Comparison of ENCODE assay signal across 1 cellular context in the genomic region with DNA sequence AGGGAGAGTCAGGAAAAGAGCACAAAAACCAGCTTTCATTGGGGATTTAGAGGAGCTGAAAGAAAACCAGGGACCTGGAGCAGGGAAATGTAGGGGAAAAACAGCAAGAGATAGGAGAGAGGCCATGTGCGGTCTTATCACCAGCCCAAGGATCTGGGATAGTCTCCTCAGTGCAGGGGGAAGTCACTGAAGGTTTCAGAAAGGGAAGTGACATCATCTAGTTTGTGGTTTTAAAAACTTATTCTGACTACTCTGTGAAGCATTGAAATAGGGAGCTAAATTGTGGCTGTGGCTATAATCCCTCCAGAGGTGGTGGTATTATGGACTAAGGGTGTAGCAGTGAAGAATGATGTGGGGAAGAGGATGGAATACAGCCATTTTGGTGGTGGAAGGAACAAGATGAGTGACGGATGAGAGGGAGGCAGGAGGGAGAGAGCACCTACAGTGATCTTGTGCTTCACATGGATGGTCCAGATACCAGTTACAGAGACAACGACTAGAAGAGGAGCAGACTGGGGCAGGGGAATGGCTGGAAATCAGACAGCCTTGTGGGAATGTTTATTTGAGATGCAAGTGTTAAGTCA.
TF ChIP-seq lines count a peak whose summit lies in the region.

No MANE protein-coding gene starts in this region.

TF ChIP-seq in K562, 482 proteins besides CTCF, POLR2A, EP300 and RAD21 (continued from another document and continues in another):
- TF ChIP-seq, protein P1, sequence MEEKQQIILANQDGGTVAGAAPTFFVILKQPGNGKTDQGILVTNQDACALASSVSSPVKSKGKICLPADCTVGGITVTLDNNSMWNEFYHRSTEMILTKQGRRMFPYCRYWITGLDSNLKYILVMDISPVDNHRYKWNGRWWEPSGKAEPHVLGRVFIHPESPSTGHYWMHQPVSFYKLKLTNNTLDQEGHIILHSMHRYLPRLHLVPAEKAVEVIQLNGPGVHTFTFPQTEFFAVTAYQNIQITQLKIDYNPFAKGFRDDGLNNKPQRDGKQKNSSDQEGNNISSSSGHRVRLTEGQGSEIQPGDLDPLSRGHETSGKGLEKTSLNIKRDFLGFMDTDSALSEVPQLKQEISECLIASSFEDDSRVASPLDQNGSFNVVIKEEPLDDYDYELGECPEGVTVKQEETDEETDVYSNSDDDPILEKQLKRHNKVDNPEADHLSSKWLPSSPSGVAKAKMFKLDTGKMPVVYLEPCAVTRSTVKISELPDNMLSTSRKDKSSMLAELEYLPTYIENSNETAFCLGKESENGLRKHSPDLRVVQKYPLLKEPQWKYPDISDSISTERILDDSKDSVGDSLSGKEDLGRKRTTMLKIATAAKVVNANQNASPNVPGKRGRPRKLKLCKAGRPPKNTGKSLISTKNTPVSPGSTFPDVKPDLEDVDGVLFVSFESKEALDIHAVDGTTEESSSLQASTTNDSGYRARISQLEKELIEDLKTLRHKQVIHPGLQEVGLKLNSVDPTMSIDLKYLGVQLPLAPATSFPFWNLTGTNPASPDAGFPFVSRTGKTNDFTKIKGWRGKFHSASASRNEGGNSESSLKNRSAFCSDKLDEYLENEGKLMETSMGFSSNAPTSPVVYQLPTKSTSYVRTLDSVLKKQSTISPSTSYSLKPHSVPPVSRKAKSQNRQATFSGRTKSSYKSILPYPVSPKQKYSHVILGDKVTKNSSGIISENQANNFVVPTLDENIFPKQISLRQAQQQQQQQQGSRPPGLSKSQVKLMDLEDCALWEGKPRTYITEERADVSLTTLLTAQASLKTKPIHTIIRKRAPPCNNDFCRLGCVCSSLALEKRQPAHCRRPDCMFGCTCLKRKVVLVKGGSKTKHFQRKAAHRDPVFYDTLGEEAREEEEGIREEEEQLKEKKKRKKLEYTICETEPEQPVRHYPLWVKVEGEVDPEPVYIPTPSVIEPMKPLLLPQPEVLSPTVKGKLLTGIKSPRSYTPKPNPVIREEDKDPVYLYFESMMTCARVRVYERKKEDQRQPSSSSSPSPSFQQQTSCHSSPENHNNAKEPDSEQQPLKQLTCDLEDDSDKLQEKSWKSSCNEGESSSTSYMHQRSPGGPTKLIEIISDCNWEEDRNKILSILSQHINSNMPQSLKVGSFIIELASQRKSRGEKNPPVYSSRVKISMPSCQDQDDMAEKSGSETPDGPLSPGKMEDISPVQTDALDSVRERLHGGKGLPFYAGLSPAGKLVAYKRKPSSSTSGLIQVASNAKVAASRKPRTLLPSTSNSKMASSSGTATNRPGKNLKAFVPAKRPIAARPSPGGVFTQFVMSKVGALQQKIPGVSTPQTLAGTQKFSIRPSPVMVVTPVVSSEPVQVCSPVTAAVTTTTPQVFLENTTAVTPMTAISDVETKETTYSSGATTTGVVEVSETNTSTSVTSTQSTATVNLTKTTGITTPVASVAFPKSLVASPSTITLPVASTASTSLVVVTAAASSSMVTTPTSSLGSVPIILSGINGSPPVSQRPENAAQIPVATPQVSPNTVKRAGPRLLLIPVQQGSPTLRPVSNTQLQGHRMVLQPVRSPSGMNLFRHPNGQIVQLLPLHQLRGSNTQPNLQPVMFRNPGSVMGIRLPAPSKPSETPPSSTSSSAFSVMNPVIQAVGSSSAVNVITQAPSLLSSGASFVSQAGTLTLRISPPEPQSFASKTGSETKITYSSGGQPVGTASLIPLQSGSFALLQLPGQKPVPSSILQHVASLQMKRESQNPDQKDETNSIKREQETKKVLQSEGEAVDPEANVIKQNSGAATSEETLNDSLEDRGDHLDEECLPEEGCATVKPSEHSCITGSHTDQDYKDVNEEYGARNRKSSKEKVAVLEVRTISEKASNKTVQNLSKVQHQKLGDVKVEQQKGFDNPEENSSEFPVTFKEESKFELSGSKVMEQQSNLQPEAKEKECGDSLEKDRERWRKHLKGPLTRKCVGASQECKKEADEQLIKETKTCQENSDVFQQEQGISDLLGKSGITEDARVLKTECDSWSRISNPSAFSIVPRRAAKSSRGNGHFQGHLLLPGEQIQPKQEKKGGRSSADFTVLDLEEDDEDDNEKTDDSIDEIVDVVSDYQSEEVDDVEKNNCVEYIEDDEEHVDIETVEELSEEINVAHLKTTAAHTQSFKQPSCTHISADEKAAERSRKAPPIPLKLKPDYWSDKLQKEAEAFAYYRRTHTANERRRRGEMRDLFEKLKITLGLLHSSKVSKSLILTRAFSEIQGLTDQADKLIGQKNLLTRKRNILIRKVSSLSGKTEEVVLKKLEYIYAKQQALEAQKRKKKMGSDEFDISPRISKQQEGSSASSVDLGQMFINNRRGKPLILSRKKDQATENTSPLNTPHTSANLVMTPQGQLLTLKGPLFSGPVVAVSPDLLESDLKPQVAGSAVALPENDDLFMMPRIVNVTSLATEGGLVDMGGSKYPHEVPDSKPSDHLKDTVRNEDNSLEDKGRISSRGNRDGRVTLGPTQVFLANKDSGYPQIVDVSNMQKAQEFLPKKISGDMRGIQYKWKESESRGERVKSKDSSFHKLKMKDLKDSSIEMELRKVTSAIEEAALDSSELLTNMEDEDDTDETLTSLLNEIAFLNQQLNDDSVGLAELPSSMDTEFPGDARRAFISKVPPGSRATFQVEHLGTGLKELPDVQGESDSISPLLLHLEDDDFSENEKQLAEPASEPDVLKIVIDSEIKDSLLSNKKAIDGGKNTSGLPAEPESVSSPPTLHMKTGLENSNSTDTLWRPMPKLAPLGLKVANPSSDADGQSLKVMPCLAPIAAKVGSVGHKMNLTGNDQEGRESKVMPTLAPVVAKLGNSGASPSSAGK (IDR thresholded peaks at IDR 0.05) = 0 out of 2 replicates have a peak, but pooled peaks have one; percentile 33
- TF ChIP-seq, protein P2, sequence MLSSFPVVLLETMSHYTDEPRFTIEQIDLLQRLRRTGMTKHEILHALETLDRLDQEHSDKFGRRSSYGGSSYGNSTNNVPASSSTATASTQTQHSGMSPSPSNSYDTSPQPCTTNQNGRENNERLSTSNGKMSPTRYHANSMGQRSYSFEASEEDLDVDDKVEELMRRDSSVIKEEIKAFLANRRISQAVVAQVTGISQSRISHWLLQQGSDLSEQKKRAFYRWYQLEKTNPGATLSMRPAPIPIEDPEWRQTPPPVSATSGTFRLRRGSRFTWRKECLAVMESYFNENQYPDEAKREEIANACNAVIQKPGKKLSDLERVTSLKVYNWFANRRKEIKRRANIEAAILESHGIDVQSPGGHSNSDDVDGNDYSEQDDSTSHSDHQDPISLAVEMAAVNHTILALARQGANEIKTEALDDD (IDR thresholded peaks at IDR 0.05) = no peak
- TF ChIP-seq, protein P3, sequence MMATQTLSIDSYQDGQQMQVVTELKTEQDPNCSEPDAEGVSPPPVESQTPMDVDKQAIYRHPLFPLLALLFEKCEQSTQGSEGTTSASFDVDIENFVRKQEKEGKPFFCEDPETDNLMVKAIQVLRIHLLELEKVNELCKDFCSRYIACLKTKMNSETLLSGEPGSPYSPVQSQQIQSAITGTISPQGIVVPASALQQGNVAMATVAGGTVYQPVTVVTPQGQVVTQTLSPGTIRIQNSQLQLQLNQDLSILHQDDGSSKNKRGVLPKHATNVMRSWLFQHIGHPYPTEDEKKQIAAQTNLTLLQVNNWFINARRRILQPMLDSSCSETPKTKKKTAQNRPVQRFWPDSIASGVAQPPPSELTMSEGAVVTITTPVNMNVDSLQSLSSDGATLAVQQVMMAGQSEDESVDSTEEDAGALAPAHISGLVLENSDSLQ (IDR thresholded peaks at IDR 0.05) = peak; percentile 67; the same call in 1 of the 2 replicates
- TF ChIP-seq ZNF311 (CRISPR knock-in tag; IDR thresholded peaks at IDR 0.05) (no peak), ZKSCAN8 (CRISPR knock-in tag; IDR thresholded peaks at IDR 0.05) (no peak), RBBP5 (IDR thresholded peaks at IDR 0.05; ENCODE audit: borderline replicate concordance, insufficient read depth, low read length, poor library complexity, severe bottlenecking) (peak; percentile 38), EHMT2 (IDR thresholded peaks at IDR 0.05) (no peak), DMBX1 (CRISPR knock-in tag; IDR thresholded peaks at IDR 0.05; ENCODE audit: borderline replicate concordance) (no peak), CBFA2T3 (IDR thresholded peaks at IDR 0.05) (no peak), JUN (IDR thresholded peaks at IDR 0.05; ENCODE audit: borderline replicate concordance, low read depth, low read length) (peak; percentile 27; the same call in 1 of the 2 replicates), JUN (CRISPR knock-in tag; IDR thresholded peaks at IDR 0.05; ENCODE audit: borderline replicate concordance) (no peak), BRD9 (IDR thresholded peaks at IDR 0.05; ENCODE audit: low read depth, partially characterized antibody) (no peak), FUS (optimal IDR thresholded peaks at IDR 0.05; ENCODE audit: low read depth, low read length) (no peak), IRF2 (CRISPR knock-in tag; IDR thresholded peaks at IDR 0.05) (no peak), ZNF3 (CRISPR knock-in tag; IDR thresholded peaks at IDR 0.05) (no peak), ZNF165 (CRISPR knock-in tag; IDR thresholded peaks at IDR 0.05; ENCODE audit: borderline replicate concordance) (no peak), CTBP1 (IDR thresholded peaks at IDR 0.05; ENCODE audit: borderline replicate concordance) (peak; percentile 25; the same call in 1 of the 2 replicates), L3MBTL2 (IDR thresholded peaks at IDR 0.05) (peak; percentile 64)
- TF ChIP-seq, protein P4, sequence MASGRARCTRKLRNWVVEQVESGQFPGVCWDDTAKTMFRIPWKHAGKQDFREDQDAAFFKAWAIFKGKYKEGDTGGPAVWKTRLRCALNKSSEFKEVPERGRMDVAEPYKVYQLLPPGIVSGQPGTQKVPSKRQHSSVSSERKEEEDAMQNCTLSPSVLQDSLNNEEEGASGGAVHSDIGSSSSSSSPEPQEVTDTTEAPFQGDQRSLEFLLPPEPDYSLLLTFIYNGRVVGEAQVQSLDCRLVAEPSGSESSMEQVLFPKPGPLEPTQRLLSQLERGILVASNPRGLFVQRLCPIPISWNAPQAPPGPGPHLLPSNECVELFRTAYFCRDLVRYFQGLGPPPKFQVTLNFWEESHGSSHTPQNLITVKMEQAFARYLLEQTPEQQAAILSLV (tag; IDR thresholded peaks at IDR 0.05) = no peak
- TF ChIP-seq, protein P5, sequence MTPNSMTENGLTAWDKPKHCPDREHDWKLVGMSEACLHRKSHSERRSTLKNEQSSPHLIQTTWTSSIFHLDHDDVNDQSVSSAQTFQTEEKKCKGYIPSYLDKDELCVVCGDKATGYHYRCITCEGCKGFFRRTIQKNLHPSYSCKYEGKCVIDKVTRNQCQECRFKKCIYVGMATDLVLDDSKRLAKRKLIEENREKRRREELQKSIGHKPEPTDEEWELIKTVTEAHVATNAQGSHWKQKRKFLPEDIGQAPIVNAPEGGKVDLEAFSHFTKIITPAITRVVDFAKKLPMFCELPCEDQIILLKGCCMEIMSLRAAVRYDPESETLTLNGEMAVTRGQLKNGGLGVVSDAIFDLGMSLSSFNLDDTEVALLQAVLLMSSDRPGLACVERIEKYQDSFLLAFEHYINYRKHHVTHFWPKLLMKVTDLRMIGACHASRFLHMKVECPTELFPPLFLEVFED (CRISPR knock-in tag; conservative IDR thresholded peaks at IDR 0.05) = no peak
- TF ChIP-seq, protein P6, sequence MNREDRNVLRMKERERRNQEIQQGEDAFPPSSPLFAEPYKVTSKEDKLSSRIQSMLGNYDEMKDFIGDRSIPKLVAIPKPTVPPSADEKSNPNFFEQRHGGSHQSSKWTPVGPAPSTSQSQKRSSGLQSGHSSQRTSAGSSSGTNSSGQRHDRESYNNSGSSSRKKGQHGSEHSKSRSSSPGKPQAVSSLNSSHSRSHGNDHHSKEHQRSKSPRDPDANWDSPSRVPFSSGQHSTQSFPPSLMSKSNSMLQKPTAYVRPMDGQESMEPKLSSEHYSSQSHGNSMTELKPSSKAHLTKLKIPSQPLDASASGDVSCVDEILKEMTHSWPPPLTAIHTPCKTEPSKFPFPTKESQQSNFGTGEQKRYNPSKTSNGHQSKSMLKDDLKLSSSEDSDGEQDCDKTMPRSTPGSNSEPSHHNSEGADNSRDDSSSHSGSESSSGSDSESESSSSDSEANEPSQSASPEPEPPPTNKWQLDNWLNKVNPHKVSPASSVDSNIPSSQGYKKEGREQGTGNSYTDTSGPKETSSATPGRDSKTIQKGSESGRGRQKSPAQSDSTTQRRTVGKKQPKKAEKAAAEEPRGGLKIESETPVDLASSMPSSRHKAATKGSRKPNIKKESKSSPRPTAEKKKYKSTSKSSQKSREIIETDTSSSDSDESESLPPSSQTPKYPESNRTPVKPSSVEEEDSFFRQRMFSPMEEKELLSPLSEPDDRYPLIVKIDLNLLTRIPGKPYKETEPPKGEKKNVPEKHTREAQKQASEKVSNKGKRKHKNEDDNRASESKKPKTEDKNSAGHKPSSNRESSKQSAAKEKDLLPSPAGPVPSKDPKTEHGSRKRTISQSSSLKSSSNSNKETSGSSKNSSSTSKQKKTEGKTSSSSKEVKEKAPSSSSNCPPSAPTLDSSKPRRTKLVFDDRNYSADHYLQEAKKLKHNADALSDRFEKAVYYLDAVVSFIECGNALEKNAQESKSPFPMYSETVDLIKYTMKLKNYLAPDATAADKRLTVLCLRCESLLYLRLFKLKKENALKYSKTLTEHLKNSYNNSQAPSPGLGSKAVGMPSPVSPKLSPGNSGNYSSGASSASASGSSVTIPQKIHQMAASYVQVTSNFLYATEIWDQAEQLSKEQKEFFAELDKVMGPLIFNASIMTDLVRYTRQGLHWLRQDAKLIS (CRISPR knock-in tag; IDR thresholded peaks at IDR 0.05) = no peak
- TF ChIP-seq, protein P7, sequence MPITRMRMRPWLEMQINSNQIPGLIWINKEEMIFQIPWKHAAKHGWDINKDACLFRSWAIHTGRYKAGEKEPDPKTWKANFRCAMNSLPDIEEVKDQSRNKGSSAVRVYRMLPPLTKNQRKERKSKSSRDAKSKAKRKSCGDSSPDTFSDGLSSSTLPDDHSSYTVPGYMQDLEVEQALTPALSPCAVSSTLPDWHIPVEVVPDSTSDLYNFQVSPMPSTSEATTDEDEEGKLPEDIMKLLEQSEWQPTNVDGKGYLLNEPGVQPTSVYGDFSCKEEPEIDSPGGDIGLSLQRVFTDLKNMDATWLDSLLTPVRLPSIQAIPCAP (CRISPR knock-in tag; IDR thresholded peaks at IDR 0.05; ENCODE audit: borderline replicate concordance) = no peak
- TF ChIP-seq, protein P8, sequence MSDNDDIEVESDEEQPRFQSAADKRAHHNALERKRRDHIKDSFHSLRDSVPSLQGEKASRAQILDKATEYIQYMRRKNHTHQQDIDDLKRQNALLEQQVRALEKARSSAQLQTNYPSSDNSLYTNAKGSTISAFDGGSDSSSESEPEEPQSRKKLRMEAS (CRISPR knock-in tag; IDR thresholded peaks at IDR 0.05) = peak; percentile 26; the same call in 1 of the 2 replicates
- TF ChIP-seq, protein P9, sequence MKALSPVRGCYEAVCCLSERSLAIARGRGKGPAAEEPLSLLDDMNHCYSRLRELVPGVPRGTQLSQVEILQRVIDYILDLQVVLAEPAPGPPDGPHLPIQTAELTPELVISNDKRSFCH (CRISPR knock-in tag; IDR thresholded peaks at IDR 0.05) = no peak
- TF ChIP-seq, protein P9 (tag; IDR thresholded peaks at IDR 0.05) = no peak
- TF ChIP-seq, protein P10, sequence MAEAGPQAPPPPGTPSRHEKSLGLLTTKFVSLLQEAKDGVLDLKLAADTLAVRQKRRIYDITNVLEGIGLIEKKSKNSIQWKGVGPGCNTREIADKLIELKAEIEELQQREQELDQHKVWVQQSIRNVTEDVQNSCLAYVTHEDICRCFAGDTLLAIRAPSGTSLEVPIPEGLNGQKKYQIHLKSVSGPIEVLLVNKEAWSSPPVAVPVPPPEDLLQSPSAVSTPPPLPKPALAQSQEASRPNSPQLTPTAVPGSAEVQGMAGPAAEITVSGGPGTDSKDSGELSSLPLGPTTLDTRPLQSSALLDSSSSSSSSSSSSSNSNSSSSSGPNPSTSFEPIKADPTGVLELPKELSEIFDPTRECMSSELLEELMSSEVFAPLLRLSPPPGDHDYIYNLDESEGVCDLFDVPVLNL (CRISPR knock-in tag; IDR thresholded peaks at IDR 0.05; ENCODE audit: low read depth) = no peak
